8 cellular contexts compared by ENCODE assay signal in the genomic region with DNA sequence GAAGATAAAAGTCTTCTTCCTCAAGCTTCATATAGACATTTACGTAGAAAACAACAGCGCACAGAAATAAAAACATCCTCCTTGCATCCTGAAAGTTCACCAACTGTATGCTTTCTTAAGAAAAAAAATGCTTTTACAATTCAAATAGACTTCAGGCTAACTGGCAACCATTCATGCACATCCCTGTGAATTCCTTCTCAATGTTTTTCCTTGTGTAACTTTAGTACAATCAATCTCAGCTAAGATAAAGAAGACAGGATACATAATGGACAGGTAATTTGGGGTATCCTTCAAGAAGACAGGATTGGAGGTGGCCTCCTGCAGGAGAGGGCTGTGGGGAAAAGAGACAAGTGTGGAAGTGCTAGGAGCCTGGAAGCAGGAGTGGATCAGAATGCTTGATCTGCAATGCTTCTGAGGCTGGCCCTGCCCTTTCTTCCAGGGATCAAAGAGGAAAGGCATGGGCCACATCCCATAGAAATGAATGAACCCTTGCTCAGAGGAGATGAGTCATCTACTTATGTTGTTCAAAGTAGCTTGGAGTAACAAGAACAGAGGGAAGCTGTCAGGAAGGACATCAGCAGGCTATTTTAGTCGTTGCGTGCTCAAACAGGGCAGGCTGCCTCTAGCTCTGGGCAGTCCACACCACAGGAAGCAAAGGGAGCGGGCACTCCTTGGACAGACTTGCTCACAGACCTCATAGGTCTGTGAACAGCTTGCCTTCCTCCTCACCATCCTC.
DNase-seq lines count a peak whose midpoint lies in the region; ATAC-seq and TF ChIP-seq lines count a peak whose summit lies in the region.

No MANE protein-coding gene starts in this region.

- WGBS in mesendoderm (ENCODE audit: extremely low coverage, insufficient coverage, low lambda C conversion rate), result no CpG with 5 or more reads among the region's 5 CpGs

- peak overlapping the region in 2 of 5 donors; percentile 10 to 12 for H3K4me3 Mint-ChIP-seq in immature natural killer cell
- H3K4me3 Mint-ChIP-seq in activated T-cell treated with anti-CD3 and anti-CD28 coated beads, Interleukin-2, amount 50 U/mL, for 24 hours, result no peak overlapping the region

- no peak overlapping the region for H4K5ac ChIP-seq in mesendoderm (ENCODE audit: low read length)

- H2AK5ac ChIP-seq in mesendoderm (ENCODE audit: low read length), result no peak overlapping the region

- H2BK120ac ChIP-seq in mesendoderm (ENCODE audit: low read depth, low read length), result no peak overlapping the region

- peak overlapping the region in 1 of 6 donors; percentile 14 for H3K27ac Mint-ChIP-seq in immature natural killer cell
- no peak overlapping the region for H3K27ac Mint-ChIP-seq in activated T-cell treated with anti-CD3 and anti-CD28 coated beads, Interleukin-2, amount 50 U/mL, for 24 hours

- H3K23ac ChIP-seq in mesendoderm (ENCODE audit: low read length), result no peak overlapping the region

- H2BK15ac ChIP-seq in mesendoderm (replicated peaks; ENCODE audit: low read depth), result no peak overlapping the region

- H3K9me3 ChIP-seq in AG04450 (ENCODE audit: control insufficient read depth, insufficient read depth, low read length), result peaks cover 21% of the 10 kb centered on the region

- H3K4me1 Mint-ChIP-seq in immature natural killer cell, result peaks cover 39 to 46% of the 10 kb centered on the region in 2 donors
- H3K4me1 Mint-ChIP-seq in activated T-cell treated with anti-CD3 and anti-CD28 coated beads, Interleukin-2, amount 50 U/mL, for 24 hours (ENCODE audit: low read depth), result peaks cover 37% of the 10 kb centered on the region

- TF ChIP-seq CTCF in AG04450 (IDR thresholded peaks at IDR 0.05; ENCODE audit: low read depth, low read length), result no peak

- no peak overlapping the region for H3K4me2 ChIP-seq in mesendoderm (ENCODE audit: low read length)

- H3K27ac ChIP-seq in AG04450 (ENCODE audit: low read depth, low read length) (peak overlapping the region; percentile 80), mesendoderm (ENCODE audit: low read depth, low read length) (no peak overlapping the region)

- H3K4ac ChIP-seq in mesendoderm (ENCODE audit: low read depth, low read length), result no peak overlapping the region

- peaks cover 0 to 3% (median 0%) of the 10 kb centered on the region in 3 donors for H3K36me3 Mint-ChIP-seq in immature natural killer cell
- peaks cover 22% of the 10 kb centered on the region for H3K36me3 Mint-ChIP-seq in activated T-cell treated with anti-CD3 and anti-CD28 coated beads, Interleukin-2, amount 50 U/mL, for 24 hours (ENCODE audit: low read depth)

- POLR2A ChIA-PET in AG04450 (lab: Yijun Ruan, JAX), result interaction anchor here (0.5 to 1.5 kb wide), 4 partner anchors 31 to 455 kb away, joined by 3 to 10 read pairs (median 4); no protein-coding TSS in a partner anchor

- H3K27me3 ChIP-seq in AG04450 (ENCODE audit: control insufficient read depth, insufficient read depth, low read length), result no peaks in the 10 kb centered on the region
- H3K27me3 ChIP-seq in mesendoderm (ENCODE audit: insufficient read depth, low read length, poor library complexity), result no peaks in the 10 kb centered on the region

- H3K4me3 ChIP-seq in AG04450 (ENCODE audit: low read depth, low read length) (peak overlapping the region; percentile 18), mesendoderm (ENCODE audit: low read length) (no peak overlapping the region)

- CTCF ChIA-PET in AG04450 (lab: Charles Lee), result interaction anchor here (1.6 kb wide), 1 partner anchor 62 kb away, joined by 4 read pairs; no protein-coding TSS in a partner anchor

- no peaks in the 10 kb centered on the region for H3K36me3 ChIP-seq in mesendoderm (ENCODE audit: control insufficient read depth, insufficient read depth, low read length)

- H3K9me3 Mint-ChIP-seq in immature natural killer cell, result no peaks in the 10 kb centered on the region
- peaks cover 5% of the 10 kb centered on the region for H3K9me3 Mint-ChIP-seq in activated T-cell treated with anti-CD3 and anti-CD28 coated beads, Interleukin-2, amount 50 U/mL, for 24 hours

- H3K79me1 ChIP-seq in mesendoderm (ENCODE audit: low read length), result peaks cover 8% of the 10 kb centered on the region

- H3K79me2 ChIP-seq in mesendoderm (ENCODE audit: control insufficient read depth, insufficient read depth, low read length), result no peaks in the 10 kb centered on the region

- H3K18ac ChIP-seq in mesendoderm (ENCODE audit: low read length), result no peak overlapping the region

- H3K27me3 Mint-ChIP-seq in immature natural killer cell (ENCODE audit: low read depth in 3 of 3), result no peaks in the 10 kb centered on the region
- no peaks in the 10 kb centered on the region for H3K27me3 Mint-ChIP-seq in activated T-cell treated with anti-CD3 and anti-CD28 coated beads, Interleukin-2, amount 50 U/mL, for 24 hours

- H4K8ac ChIP-seq in mesendoderm (ENCODE audit: low read depth, low read length), result no peak overlapping the region

- DNase-seq in AG04450 (ENCODE audit: low read depth, low spot score) (peak; percentile 78), LoVo (ENCODE audit: low spot score) (peak; percentile 89), dedifferentiated amniotic fluid mesenchymal stem cell (ENCODE audit: extremely low spot score) (peak; percentile 86), mesendoderm (peak; percentile 90), immature natural killer cell (no peak)
- no peak for DNase-seq in activated T-cell treated with anti-CD3 and anti-CD28 coated beads, Interleukin-2, amount 50 U/mL, for 24 hours

- no peak overlapping the region for H3K9ac ChIP-seq in mesendoderm (ENCODE audit: low read length)

- no peak for ATAC-seq in GM21576 (IDR thresholded peaks at IDR 0.05; ENCODE audit: unreplicated experiment)
- no peak for ATAC-seq in HG02763 (IDR thresholded peaks at IDR 0.05; ENCODE audit: unreplicated experiment)

- H3K56ac ChIP-seq in mesendoderm (ENCODE audit: low read length), result no peak overlapping the region

- no peak overlapping the region for H2BK5ac ChIP-seq in mesendoderm (ENCODE audit: low read length)

- H3K4me1 ChIP-seq in mesendoderm (ENCODE audit: control insufficient read depth, low read depth, low read length), result no peaks in the 10 kb centered on the region

Comparison
In these comparisons a context has a peak if more than half of its experiments do, and no peak if none do; other contexts are left out.
1. DNase-seq: peak in AG04450 (single experiment), LoVo (single experiment), dedifferentiated amniotic fluid mesenchymal stem cell (single experiment) and mesendoderm (single experiment); none in immature natural killer cell (0 of 3) and activated T-cell treated with anti-CD3 and anti-CD28 coated beads, Interleukin-2, amount 50 U/mL, for 24 hours (single experiment).